In the genomic region with DNA sequence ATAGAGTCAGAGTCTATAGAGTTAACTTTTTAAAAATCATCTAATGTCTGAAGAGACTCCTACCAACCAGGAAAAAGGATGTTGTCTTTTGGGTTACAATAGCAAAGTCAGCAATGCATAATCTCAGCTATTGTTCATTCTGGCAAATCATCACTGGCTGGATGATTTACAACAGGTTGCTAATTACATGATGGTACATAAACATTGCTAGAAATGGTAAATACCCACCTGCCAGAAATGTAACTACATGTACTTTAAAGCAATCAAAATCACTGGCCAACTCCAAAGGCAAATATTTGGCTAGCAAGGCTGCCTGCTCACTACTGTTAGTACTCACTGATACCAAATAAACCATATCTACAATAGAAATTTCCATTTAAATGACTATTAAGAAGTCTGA, we compare ENCODE assay signal across 15 cellular contexts.
DNase-seq lines count a peak whose midpoint lies in the region; ATAC-seq lines count a peak whose summit lies in the region.
"Had no signal": no experiment of that assay in that cellular context is flagged by ENCODE, and none has a peak within 500 bp of the region (broad histone marks: within the 10 kb centered on the region; RNA-seq: fewer than 3 reads in every experiment).

No MANE protein-coding gene starts in this region.

- H3K4me3 ChIP-seq in endocrine pancreas (ENCODE audit: control insufficient read depth, insufficient read depth, low read length), result peak overlapping the region; percentile 22
- H3K4me3 ChIP-seq: tibial nerve had no signal

- CTCF ChIA-PET in activated CD8-positive, alpha-beta memory T cell treated with anti-CD3 and anti-CD28 coated beads, Interleukin-2, amount 10 ng/mL, durations not matched to agents 7 days and 5 days (lab: Charles Lee), result no interaction called here

- peaks cover 17% of the 10 kb centered on the region for H3K4me1 ChIP-seq in endocrine pancreas (ENCODE audit: control insufficient read depth, insufficient read depth, low read length)

- no peaks in the 10 kb centered on the region for H3K9me3 Mint-ChIP-seq in activated CD8-positive, alpha-beta memory T cell treated with anti-CD3 and anti-CD28 coated beads, Interleukin-2, amount 10 ng/mL, durations not matched to agents 7 days and 5 days (ENCODE audit: low read depth)
- H3K9me3 Mint-ChIP-seq: stimulated activated effector memory CD8-positive, alpha-beta T cell treated with anti-CD3 and anti-CD28 coated beads, Interleukin-12 subunit alpha, Interleukin-12 subunit beta, amount 100 ng/mL, for 72 hours had no signal

- no peak for ATAC-seq in GM21381 (IDR thresholded peaks at IDR 0.05; ENCODE audit: unreplicated experiment)
- ATAC-seq in GM19395 (IDR thresholded peaks at IDR 0.05; ENCODE audit: unreplicated experiment), result no peak
- no peak for ATAC-seq in activated CD8-positive, alpha-beta memory T cell treated with anti-CD3 and anti-CD28 coated beads, Interleukin-2, amount 10 ng/mL, durations not matched to agents 7 days and 5 days
- ATAC-seq: stimulated activated effector memory CD8-positive, alpha-beta T cell treated with anti-CD3 and anti-CD28 coated beads, Interleukin-12 subunit alpha, Interleukin-12 subunit beta, amount 100 ng/mL, for 72 hours had no signal

- peaks cover 33% of the 10 kb centered on the region for H3K4me1 Mint-ChIP-seq in activated CD8-positive, alpha-beta memory T cell treated with anti-CD3 and anti-CD28 coated beads, Interleukin-2, amount 10 ng/mL, durations not matched to agents 7 days and 5 days

- no peaks in the 10 kb centered on the region for H3K9me3 ChIP-seq in endocrine pancreas (ENCODE audit: control insufficient read depth, low read length)
- H3K9me3 ChIP-seq: tibial nerve had no signal

- no peaks in the 10 kb centered on the region for H3K27me3 Mint-ChIP-seq in activated CD8-positive, alpha-beta memory T cell treated with anti-CD3 and anti-CD28 coated beads, Interleukin-2, amount 10 ng/mL, durations not matched to agents 7 days and 5 days

- DNase-seq in NCI-H2171 treated with DMSO at 0.1 percent for 48 hours (lab: John Stamatoyannopoulos, UW), result peak; percentile 3
- no peak for DNase-seq in NCI-H2171 (lab: John Stamatoyannopoulos, UW)
- peak; percentile 20 for DNase-seq in NCI-H345 treated with DMSO at 0.1 percent for 48 hours (lab: John Stamatoyannopoulos, UW; ENCODE audit: unreplicated experiment)
- DNase-seq in activated naive CD4-positive, alpha-beta T cell treated with Interleukin-2 at 50 U/mL for 16 hours, result no peak
- no peak for DNase-seq in activated CD8-positive, alpha-beta memory T cell treated with anti-CD3 and anti-CD28 coated beads, Interleukin-2, amount 10 ng/mL, durations not matched to agents 7 days and 5 days
- DNase-seq: activated gamma-delta T cell, DMS79 treated with DMSO at 0.1 percent for 48 hours, foreskin melanocyte, MM.1S, NCI-H82 had no signal

- H3K27me3 ChIP-seq in endocrine pancreas (ENCODE audit: control insufficient read depth, insufficient read depth, low read length), result no peaks in the 10 kb centered on the region
- H3K27me3 ChIP-seq: tibial nerve had no signal

- H3K9ac ChIP-seq in endocrine pancreas (ENCODE audit: control insufficient read depth, insufficient read depth, low read length), result no peak overlapping the region

- no peaks in the 10 kb centered on the region for H3K36me3 ChIP-seq in endocrine pancreas (ENCODE audit: control insufficient read depth, insufficient read depth, low read length)
- H3K36me3 ChIP-seq: tibial nerve had no signal

- no peak overlapping the region for H3K27ac Mint-ChIP-seq in activated CD8-positive, alpha-beta memory T cell treated with anti-CD3 and anti-CD28 coated beads, Interleukin-2, amount 10 ng/mL, durations not matched to agents 7 days and 5 days
- H3K27ac Mint-ChIP-seq: stimulated activated effector memory CD8-positive, alpha-beta T cell treated with anti-CD3 and anti-CD28 coated beads, Interleukin-12 subunit alpha, Interleukin-12 subunit beta, amount 100 ng/mL, for 72 hours had no signal

- H3K36me3 Mint-ChIP-seq in activated CD8-positive, alpha-beta memory T cell treated with anti-CD3 and anti-CD28 coated beads, Interleukin-2, amount 10 ng/mL, durations not matched to agents 7 days and 5 days, result peaks cover 1% of the 10 kb centered on the region
- H3K36me3 Mint-ChIP-seq: stimulated activated effector memory CD8-positive, alpha-beta T cell treated with anti-CD3 and anti-CD28 coated beads, Interleukin-12 subunit alpha, Interleukin-12 subunit beta, amount 100 ng/mL, for 72 hours had no signal

- no peak overlapping the region for H3K4me3 Mint-ChIP-seq in activated CD8-positive, alpha-beta memory T cell treated with anti-CD3 and anti-CD28 coated beads, Interleukin-2, amount 10 ng/mL, durations not matched to agents 7 days and 5 days
- H3K4me3 Mint-ChIP-seq: stimulated activated effector memory CD8-positive, alpha-beta T cell treated with anti-CD3 and anti-CD28 coated beads, Interleukin-12 subunit alpha, Interleukin-12 subunit beta, amount 100 ng/mL, for 72 hours had no signal

Comparison
In these comparisons a context has a peak if more than half of its experiments do, and no peak if none do; other contexts are left out.
1. DNase-seq: peak in NCI-H2171 treated with DMSO at 0.1 percent for 48 hours (single experiment) and NCI-H345 treated with DMSO at 0.1 percent for 48 hours (single experiment); none in NCI-H2171 (single experiment), activated naive CD4-positive, alpha-beta T cell treated with Interleukin-2 at 50 U/mL for 16 hours (single experiment) and activated CD8-positive, alpha-beta memory T cell treated with anti-CD3 and anti-CD28 coated beads, Interleukin-2, amount 10 ng/mL, durations not matched to agents 7 days and 5 days (single experiment).